1 cellular context compared by ENCODE assay signal in the genomic region with DNA sequence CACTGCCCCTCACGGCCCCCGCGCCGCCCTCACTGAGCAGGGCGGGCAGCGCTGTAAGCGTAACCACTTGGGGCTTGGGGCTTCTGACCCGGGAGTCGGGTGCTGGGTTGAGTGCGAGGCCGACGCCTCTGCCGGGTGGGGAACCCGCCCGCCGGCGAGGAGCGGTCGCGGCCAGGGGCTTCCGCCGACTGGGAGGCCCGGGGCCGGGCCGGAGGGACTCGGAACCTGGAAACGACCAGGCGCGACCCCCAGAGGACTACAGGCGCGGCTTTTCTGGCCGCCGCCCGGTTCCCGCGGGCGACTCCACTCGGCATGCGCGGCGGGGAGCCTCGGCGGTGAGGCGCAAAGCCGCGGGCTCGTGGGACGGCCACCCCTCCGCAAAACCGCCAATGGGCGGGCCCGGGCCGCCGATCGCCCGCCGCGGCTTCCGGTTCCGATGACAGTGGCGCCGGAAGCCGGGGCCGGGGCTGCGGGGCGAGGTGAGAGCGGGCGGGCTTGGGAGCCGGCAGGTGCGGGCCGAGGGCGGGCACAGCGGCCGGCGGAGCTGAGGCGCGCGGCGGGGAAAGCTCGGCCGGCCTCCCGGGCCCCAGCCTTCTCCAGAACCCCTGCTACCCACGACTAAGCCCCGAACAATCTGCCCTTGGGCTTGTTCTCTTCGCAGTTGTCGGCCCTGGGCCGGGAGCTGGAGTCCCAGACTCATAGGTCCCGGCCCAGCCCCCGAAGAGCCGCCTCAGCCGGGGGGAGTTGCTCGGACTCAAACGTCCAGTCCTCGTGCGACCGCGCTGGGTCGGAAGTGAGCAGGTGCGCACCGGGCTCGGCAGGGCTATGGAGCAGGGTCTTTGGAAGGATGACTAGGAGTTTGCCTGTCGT.
TF ChIP-seq lines count a peak whose summit lies in the region.

RMND5B (plus strand) TSS at position 439 of the 870 bp plus-strand sequence. CDS start 7,106 bp downstream, outside the sequence.

TF ChIP-seq in K562, 482 proteins besides CTCF, POLR2A, EP300 and RAD21 (continued from another document and continues in another):
- 0 out of 2 replicates have a peak, but pooled peaks have one; percentile 42 for TF ChIP-seq ILF3 (IDR thresholded peaks at IDR 0.05; ENCODE audit: borderline replicate concordance)
- TF ChIP-seq, protein P1, sequence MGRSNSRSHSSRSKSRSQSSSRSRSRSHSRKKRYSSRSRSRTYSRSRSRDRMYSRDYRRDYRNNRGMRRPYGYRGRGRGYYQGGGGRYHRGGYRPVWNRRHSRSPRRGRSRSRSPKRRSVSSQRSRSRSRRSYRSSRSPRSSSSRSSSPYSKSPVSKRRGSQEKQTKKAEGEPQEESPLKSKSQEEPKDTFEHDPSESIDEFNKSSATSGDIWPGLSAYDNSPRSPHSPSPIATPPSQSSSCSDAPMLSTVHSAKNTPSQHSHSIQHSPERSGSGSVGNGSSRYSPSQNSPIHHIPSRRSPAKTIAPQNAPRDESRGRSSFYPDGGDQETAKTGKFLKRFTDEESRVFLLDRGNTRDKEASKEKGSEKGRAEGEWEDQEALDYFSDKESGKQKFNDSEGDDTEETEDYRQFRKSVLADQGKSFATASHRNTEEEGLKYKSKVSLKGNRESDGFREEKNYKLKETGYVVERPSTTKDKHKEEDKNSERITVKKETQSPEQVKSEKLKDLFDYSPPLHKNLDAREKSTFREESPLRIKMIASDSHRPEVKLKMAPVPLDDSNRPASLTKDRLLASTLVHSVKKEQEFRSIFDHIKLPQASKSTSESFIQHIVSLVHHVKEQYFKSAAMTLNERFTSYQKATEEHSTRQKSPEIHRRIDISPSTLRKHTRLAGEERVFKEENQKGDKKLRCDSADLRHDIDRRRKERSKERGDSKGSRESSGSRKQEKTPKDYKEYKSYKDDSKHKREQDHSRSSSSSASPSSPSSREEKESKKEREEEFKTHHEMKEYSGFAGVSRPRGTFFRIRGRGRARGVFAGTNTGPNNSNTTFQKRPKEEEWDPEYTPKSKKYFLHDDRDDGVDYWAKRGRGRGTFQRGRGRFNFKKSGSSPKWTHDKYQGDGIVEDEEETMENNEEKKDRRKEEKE (IDR thresholded peaks at IDR 0.05; ENCODE audit: borderline replicate concordance in 1 of 2, control insufficient read depth in 1 of 2, low read depth in 2 of 2, low read length in 1 of 2): peak in 1 of 2 experiments; percentile 73; a peak in 1 of 4 replicates
- peak; percentile 59; the same call in 1 of the 2 replicates for TF ChIP-seq SOX6 (IDR thresholded peaks at IDR 0.05)
- TF ChIP-seq IRF2 (CRISPR knock-in tag; IDR thresholded peaks at IDR 0.05): 0 out of 2 replicates have a peak, but pooled peaks have one; percentile 50
- peak; percentile 94 for TF ChIP-seq E2F1 (CRISPR knock-in tag; IDR thresholded peaks at IDR 0.05)
- TF ChIP-seq, protein P2, sequence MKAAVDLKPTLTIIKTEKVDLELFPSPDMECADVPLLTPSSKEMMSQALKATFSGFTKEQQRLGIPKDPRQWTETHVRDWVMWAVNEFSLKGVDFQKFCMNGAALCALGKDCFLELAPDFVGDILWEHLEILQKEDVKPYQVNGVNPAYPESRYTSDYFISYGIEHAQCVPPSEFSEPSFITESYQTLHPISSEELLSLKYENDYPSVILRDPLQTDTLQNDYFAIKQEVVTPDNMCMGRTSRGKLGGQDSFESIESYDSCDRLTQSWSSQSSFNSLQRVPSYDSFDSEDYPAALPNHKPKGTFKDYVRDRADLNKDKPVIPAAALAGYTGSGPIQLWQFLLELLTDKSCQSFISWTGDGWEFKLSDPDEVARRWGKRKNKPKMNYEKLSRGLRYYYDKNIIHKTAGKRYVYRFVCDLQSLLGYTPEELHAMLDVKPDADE (conservative IDR thresholded peaks at IDR 0.05; ENCODE audit: control insufficient read depth, low read depth, low read length): peak; percentile 67; the same call in 1 of the 2 replicates
- peak; percentile 61 for TF ChIP-seq THAP7 (CRISPR knock-in tag; IDR thresholded peaks at IDR 0.05)
- TF ChIP-seq NRF1 (conservative IDR thresholded peaks at IDR 0.05 in 1 of 2, IDR thresholded peaks at IDR 0.05 in 1 of 2): peak; percentile 83 to 86
- TF ChIP-seq FOSL1 (tag; conservative IDR thresholded peaks at IDR 0.05): peak; percentile 35; the same call in 1 of the 2 replicates
- peak; percentile 94 for TF ChIP-seq GTF2E2 (tag; IDR thresholded peaks at IDR 0.05)
- TF ChIP-seq ZNF274 (IDR thresholded peaks at IDR 0.05; ENCODE audit: borderline replicate concordance, low read depth, low read length): no peak
- TF ChIP-seq, protein P3, sequence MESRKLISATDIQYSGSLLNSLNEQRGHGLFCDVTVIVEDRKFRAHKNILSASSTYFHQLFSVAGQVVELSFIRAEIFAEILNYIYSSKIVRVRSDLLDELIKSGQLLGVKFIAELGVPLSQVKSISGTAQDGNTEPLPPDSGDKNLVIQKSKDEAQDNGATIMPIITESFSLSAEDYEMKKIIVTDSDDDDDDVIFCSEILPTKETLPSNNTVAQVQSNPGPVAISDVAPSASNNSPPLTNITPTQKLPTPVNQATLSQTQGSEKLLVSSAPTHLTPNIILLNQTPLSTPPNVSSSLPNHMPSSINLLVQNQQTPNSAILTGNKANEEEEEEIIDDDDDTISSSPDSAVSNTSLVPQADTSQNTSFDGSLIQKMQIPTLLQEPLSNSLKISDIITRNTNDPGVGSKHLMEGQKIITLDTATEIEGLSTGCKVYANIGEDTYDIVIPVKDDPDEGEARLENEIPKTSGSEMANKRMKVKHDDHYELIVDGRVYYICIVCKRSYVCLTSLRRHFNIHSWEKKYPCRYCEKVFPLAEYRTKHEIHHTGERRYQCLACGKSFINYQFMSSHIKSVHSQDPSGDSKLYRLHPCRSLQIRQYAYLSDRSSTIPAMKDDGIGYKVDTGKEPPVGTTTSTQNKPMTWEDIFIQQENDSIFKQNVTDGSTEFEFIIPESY (CRISPR knock-in tag; IDR thresholded peaks at IDR 0.05): peak; percentile 46; the same call in 1 of the 2 replicates
- peak; percentile 69 for TF ChIP-seq MTA3 (IDR thresholded peaks at IDR 0.05; ENCODE audit: borderline replicate concordance)
- 0 out of 2 replicates have a peak, but pooled peaks have one; percentile 9 for TF ChIP-seq ELF4 (CRISPR knock-in tag; IDR thresholded peaks at IDR 0.05)
- TF ChIP-seq MCM3 (IDR thresholded peaks at IDR 0.05): no peak
- TF ChIP-seq PCBP1 (IDR thresholded peaks at IDR 0.05; ENCODE audit: low read depth, low read length, poor library complexity, severe bottlenecking): peak; percentile 91
- TF ChIP-seq TOE1 (IDR thresholded peaks at IDR 0.05; ENCODE audit: borderline replicate concordance): peak; percentile 52; the same call in 1 of the 2 replicates
- TF ChIP-seq TOE1 (CRISPR knock-in tag; IDR thresholded peaks at IDR 0.05; ENCODE audit: borderline replicate concordance, low read depth): no peak
- TF ChIP-seq FOXA3 (CRISPR knock-in tag; conservative IDR thresholded peaks at IDR 0.05 in 1 of 2, IDR thresholded peaks at IDR 0.05 in 1 of 2): no peak
- peak; percentile 40; the same call in 1 of the 2 replicates for TF ChIP-seq ZBTB1 (CRISPR knock-in tag; IDR thresholded peaks at IDR 0.05; ENCODE audit: borderline replicate concordance, low read depth)
- TF ChIP-seq MAZ (CRISPR knock-in tag; conservative IDR thresholded peaks at IDR 0.05 in 1 of 2, IDR thresholded peaks at IDR 0.05 in 1 of 2): peak; percentile 72 to 74
- peak; percentile 29; the same call in 1 of the 2 replicates for TF ChIP-seq NFRKB (IDR thresholded peaks at IDR 0.05; ENCODE audit: low read depth)
- TF ChIP-seq, protein P4, sequence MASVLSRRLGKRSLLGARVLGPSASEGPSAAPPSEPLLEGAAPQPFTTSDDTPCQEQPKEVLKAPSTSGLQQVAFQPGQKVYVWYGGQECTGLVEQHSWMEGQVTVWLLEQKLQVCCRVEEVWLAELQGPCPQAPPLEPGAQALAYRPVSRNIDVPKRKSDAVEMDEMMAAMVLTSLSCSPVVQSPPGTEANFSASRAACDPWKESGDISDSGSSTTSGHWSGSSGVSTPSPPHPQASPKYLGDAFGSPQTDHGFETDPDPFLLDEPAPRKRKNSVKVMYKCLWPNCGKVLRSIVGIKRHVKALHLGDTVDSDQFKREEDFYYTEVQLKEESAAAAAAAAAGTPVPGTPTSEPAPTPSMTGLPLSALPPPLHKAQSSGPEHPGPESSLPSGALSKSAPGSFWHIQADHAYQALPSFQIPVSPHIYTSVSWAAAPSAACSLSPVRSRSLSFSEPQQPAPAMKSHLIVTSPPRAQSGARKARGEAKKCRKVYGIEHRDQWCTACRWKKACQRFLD (CRISPR knock-in tag; IDR thresholded peaks at IDR 0.05): no peak
- TF ChIP-seq, protein P5, sequence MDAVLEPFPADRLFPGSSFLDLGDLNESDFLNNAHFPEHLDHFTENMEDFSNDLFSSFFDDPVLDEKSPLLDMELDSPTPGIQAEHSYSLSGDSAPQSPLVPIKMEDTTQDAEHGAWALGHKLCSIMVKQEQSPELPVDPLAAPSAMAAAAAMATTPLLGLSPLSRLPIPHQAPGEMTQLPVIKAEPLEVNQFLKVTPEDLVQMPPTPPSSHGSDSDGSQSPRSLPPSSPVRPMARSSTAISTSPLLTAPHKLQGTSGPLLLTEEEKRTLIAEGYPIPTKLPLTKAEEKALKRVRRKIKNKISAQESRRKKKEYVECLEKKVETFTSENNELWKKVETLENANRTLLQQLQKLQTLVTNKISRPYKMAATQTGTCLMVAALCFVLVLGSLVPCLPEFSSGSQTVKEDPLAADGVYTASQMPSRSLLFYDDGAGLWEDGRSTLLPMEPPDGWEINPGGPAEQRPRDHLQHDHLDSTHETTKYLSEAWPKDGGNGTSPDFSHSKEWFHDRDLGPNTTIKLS (IDR thresholded peaks at IDR 0.05; ENCODE audit: borderline replicate concordance, low read depth): peak; percentile 51; the same call in 1 of the 2 replicates
- peak; percentile 99 for TF ChIP-seq PRDM10 (IDR thresholded peaks at IDR 0.05; ENCODE audit: partially characterized antibody)
- TF ChIP-seq BRF1 (IDR thresholded peaks at IDR 0.05; ENCODE audit: borderline replicate concordance, extremely low read depth, insufficient read length): no peak
- 0 out of 2 replicates have a peak, but pooled peaks have one; percentile 25 for TF ChIP-seq DMBX1 (CRISPR knock-in tag; IDR thresholded peaks at IDR 0.05; ENCODE audit: borderline replicate concordance)
- TF ChIP-seq CAMTA2 (CRISPR knock-in tag; conservative IDR thresholded peaks at IDR 0.05): peak; percentile 44; the same call in 1 of the 2 replicates
- TF ChIP-seq ZSCAN32 (CRISPR knock-in tag; IDR thresholded peaks at IDR 0.05): no peak
- peak; percentile 83 for TF ChIP-seq MBD2 (IDR thresholded peaks at IDR 0.05; ENCODE audit: borderline replicate concordance, low read depth)
- TF ChIP-seq ID3 (CRISPR knock-in tag; IDR thresholded peaks at IDR 0.05): no peak
- TF ChIP-seq ID3 (tag; IDR thresholded peaks at IDR 0.05): 0 out of 2 replicates have a peak, but pooled peaks have one; percentile 40
- TF ChIP-seq, protein P6, sequence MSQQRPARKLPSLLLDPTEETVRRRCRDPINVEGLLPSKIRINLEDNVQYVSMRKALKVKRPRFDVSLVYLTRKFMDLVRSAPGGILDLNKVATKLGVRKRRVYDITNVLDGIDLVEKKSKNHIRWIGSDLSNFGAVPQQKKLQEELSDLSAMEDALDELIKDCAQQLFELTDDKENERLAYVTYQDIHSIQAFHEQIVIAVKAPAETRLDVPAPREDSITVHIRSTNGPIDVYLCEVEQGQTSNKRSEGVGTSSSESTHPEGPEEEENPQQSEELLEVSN (IDR thresholded peaks at IDR 0.05; ENCODE audit: borderline replicate concordance in 1 of 2, extremely low read depth in 1 of 2, insufficient read depth in 1 of 2, insufficient read length in 1 of 2, low read depth in 1 of 2, low read length in 1 of 2, poor library complexity in 1 of 2, severe bottlenecking in 1 of 2): peak; percentile 57 to 84
- 0 out of 4 replicates have a peak, but pooled peaks of 1 of the 2 experiments have one; percentile 16 for TF ChIP-seq ETV6 (IDR thresholded peaks at IDR 0.05; ENCODE audit: borderline replicate concordance in 1 of 2, low read depth in 2 of 2, low read length in 1 of 2)
- TF ChIP-seq ETV6 (CRISPR knock-in tag; IDR thresholded peaks at IDR 0.05; ENCODE audit: borderline replicate concordance): no peak
- peak; percentile 71 for TF ChIP-seq SMAD4 (CRISPR knock-in tag; conservative IDR thresholded peaks at IDR 0.05)
- peak; percentile 90 for TF ChIP-seq RBFOX2 (IDR thresholded peaks at IDR 0.05; ENCODE audit: low read depth, low read length)
